ENCODE assay signal across 10 cellular contexts in the genomic region with DNA sequence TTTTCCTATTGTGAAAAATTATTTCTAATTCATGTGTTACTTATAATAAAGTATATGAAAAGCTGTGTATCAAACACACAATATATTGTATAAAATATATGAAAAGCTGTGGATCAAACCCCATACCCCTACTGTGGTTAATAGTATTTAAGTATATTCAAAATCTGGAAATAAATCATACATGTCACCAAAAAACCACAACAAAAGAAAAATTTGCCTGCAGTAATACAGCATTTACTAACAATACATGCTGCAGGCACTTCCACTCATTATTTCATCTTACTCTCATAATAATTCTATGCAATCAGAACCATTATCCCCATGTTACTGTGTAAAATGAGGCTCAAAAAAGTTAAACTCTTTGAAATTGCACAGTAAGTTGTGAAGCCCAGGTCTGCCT.
A peak's percentile ranks its signal among the peaks of the same experiment; 100 is the strongest.
DNase-seq lines count a peak whose midpoint lies in the region; ATAC-seq and TF ChIP-seq lines count a peak whose summit lies in the region.
"Had no signal": no experiment of that assay in that cellular context is flagged by ENCODE, and none has a peak within 500 bp of the region (broad histone marks: within the 10 kb centered on the region; RNA-seq: fewer than 3 reads in every experiment).

No MANE protein-coding gene starts in this region.

- peak overlapping the region; percentile 94 for H3K4me3 Mint-ChIP-seq in T-helper 1 cell treated with Interleukin-12 subunit alpha and Interleukin-12 subunit beta and Interleukin-4 antibody, amounts not matched to agents 30 μg/mL and 1 μg/mL, for 36 hours
- peak overlapping the region; percentile 92 for H3K4me3 Mint-ChIP-seq in activated CD8-positive, alpha-beta T cell treated with anti-CD3 and anti-CD28 coated beads, Interleukin-2, amount 10 ng/mL, durations not matched to agents 7 days and 5 days

- H3K27ac ChIP-seq in iPS-18a (ENCODE audit: low read length) (no peak overlapping the region), stomach (peak overlapping the region in 3 of 5 donors; percentile 97 to 99 (median 99))

- TF ChIP-seq POLR2A in stomach (IDR thresholded peaks at IDR 0.05), result no peak

- no peak for TF ChIP-seq EP300 in stomach (IDR thresholded peaks at IDR 0.05)

- H3K4me3 ChIP-seq in iPS-18a (ENCODE audit: low read length), result peak overlapping the region; percentile 99
- peak overlapping the region in 3 of 4 donors; percentile 62 to 80 (median 62) for H3K4me3 ChIP-seq in stomach
- H3K4me3 ChIP-seq: lung had no signal

- CTCF ChIA-PET in activated CD8-positive, alpha-beta T cell treated with anti-CD3 and anti-CD28 coated beads, Interleukin-2, amount 10 ng/mL, durations not matched to agents 7 days and 5 days (lab: Charles Lee), result interaction anchor here (1.2 to 2.0 kb wide), 4 partner anchors 39 to 274 kb away, joined by 4 to 7 read pairs (median 6); a partner anchor contains a TSS

- peaks cover 33% of the 10 kb centered on the region for H3K36me3 Mint-ChIP-seq in T-helper 1 cell treated with Interleukin-12 subunit alpha and Interleukin-12 subunit beta and Interleukin-4 antibody, amounts not matched to agents 30 μg/mL and 1 μg/mL, for 36 hours (ENCODE audit: low read depth)
- H3K36me3 Mint-ChIP-seq in activated CD8-positive, alpha-beta T cell treated with anti-CD3 and anti-CD28 coated beads, Interleukin-2, amount 10 ng/mL, durations not matched to agents 7 days and 5 days (ENCODE audit: low read depth), result peaks cover 49% of the 10 kb centered on the region

- peak overlapping the region; percentile 99 for H3K27ac Mint-ChIP-seq in T-helper 1 cell treated with Interleukin-12 subunit alpha and Interleukin-12 subunit beta and Interleukin-4 antibody, amounts not matched to agents 30 μg/mL and 1 μg/mL, for 36 hours
- H3K27ac Mint-ChIP-seq in activated CD8-positive, alpha-beta T cell treated with anti-CD3 and anti-CD28 coated beads, Interleukin-2, amount 10 ng/mL, durations not matched to agents 7 days and 5 days, result peak overlapping the region; percentile 98

- H3K9me3 Mint-ChIP-seq in T-helper 1 cell treated with Interleukin-12 subunit alpha and Interleukin-12 subunit beta and Interleukin-4 antibody, amounts not matched to agents 30 μg/mL and 1 μg/mL, for 36 hours, result no peaks in the 10 kb centered on the region
- H3K9me3 Mint-ChIP-seq in activated CD8-positive, alpha-beta T cell treated with anti-CD3 and anti-CD28 coated beads, Interleukin-2, amount 10 ng/mL, durations not matched to agents 7 days and 5 days (ENCODE audit: insufficient read depth), result peaks cover 5% of the 10 kb centered on the region

- H3K27me3 ChIP-seq in iPS-18a (ENCODE audit: control insufficient read depth, insufficient read depth, low read length) (no peaks in the 10 kb centered on the region), stomach (no peaks in the 10 kb centered on the region)

- no peak for ATAC-seq in activated CD8-positive, alpha-beta T cell treated with anti-CD3 and anti-CD28 coated beads, Interleukin-2, amount 10 ng/mL, durations not matched to agents 7 days and 5 days
- ATAC-seq in HG02610 (IDR thresholded peaks at IDR 0.05; ENCODE audit: unreplicated experiment), result no peak

- peak overlapping the region; percentile 98 for H3K9ac ChIP-seq in iPS-18a (ENCODE audit: low read length)

- H3K36me3 ChIP-seq in iPS-18a (ENCODE audit: control insufficient read depth, low read depth, low read length) (peaks cover 5% of the 10 kb centered on the region), stomach (peaks cover 0 to 5% (median 3%) of the 10 kb centered on the region in 4 donors)

- H3K4me1 ChIP-seq in iPS-18a (ENCODE audit: control insufficient read depth, low read depth, low read length) (peaks cover 14% of the 10 kb centered on the region), stomach (peaks cover 18 to 62% (median 41%) of the 10 kb centered on the region in 4 donors)

- peaks cover 51% of the 10 kb centered on the region for H3K4me1 Mint-ChIP-seq in T-helper 1 cell treated with Interleukin-12 subunit alpha and Interleukin-12 subunit beta and Interleukin-4 antibody, amounts not matched to agents 30 μg/mL and 1 μg/mL, for 36 hours (ENCODE audit: low read depth)
- H3K4me1 Mint-ChIP-seq in activated CD8-positive, alpha-beta T cell treated with anti-CD3 and anti-CD28 coated beads, Interleukin-2, amount 10 ng/mL, durations not matched to agents 7 days and 5 days (ENCODE audit: low read depth), result peaks cover 62% of the 10 kb centered on the region

- DNase-seq in T-helper 1 cell, result no peak
- DNase-seq in activated CD8-positive, alpha-beta T cell treated with anti-CD3 and anti-CD28 coated beads, Interleukin-2, amount 10 ng/mL, durations not matched to agents 7 days and 5 days, result no peak
- no peak for DNase-seq in stomach
- no peak for DNase-seq in D341Med (ENCODE audit: low spot score)
- no peak for DNase-seq in HPDE6-E6E7 (ENCODE audit: extremely low spot score)
- DNase-seq: GOT3 had no signal

- intact Hi-C loops in stomach (cut with DNase I; ENCODE audit: low total_unique reads), result no loop called here

- no peak for TF ChIP-seq CTCF in stomach (IDR thresholded peaks at IDR 0.05)

- POLR2A ChIA-PET in activated CD8-positive, alpha-beta T cell treated with anti-CD3 and anti-CD28 coated beads, Interleukin-2, amount 10 ng/mL, durations not matched to agents 7 days and 5 days (lab: Charles Lee), result interaction anchor here (1.7 kb wide), 1 partner anchor 19 kb away, joined by 3 read pairs; no protein-coding TSS in a partner anchor

- H3K9me3 ChIP-seq in iPS-18a (ENCODE audit: control insufficient read depth, low read depth, low read length) (no peaks in the 10 kb centered on the region), stomach (no peaks in the 10 kb centered on the region)

- H3K27me3 Mint-ChIP-seq in T-helper 1 cell treated with Interleukin-12 subunit alpha and Interleukin-12 subunit beta and Interleukin-4 antibody, amounts not matched to agents 30 μg/mL and 1 μg/mL, for 36 hours (ENCODE audit: low read depth), result no peaks in the 10 kb centered on the region
- no peaks in the 10 kb centered on the region for H3K27me3 Mint-ChIP-seq in activated CD8-positive, alpha-beta T cell treated with anti-CD3 and anti-CD28 coated beads, Interleukin-2, amount 10 ng/mL, durations not matched to agents 7 days and 5 days (ENCODE audit: low read depth)
